Comparison of ENCODE assay signal across 1 cellular context in the genomic region with DNA sequence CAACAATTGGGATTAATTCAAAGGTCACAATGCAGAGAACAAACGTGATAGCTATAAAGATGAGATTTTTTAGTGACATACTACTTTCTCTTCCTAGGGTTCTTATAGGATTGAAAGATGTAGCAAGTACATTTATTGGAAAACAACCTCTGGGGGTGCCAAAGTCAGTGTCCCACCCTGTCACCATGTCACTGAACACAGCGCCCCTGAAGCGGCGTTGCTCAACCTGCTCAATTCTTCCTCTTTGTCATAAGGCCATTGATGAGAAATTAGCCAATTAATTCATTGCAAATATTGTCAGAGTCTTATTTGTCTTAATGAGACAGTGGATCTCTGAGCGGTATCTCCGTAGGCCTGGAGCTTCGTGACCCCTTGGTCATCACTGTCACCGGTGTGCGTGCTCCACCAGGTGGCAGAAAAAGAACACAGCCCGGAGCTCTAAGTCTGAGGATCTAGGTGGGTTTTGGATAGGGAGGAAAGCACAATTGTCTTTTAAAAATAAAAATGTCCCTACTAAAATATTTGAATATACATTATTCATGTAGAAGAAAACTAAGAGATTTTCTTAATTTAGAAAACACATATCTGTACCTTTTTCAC.
TF ChIP-seq lines count a peak whose summit lies in the region.

No MANE protein-coding gene starts in this region.

TF ChIP-seq in GM23338, 12 proteins besides CTCF, POLR2A, EP300 and RAD21 (continued from another document):
- TF ChIP-seq, protein P1, sequence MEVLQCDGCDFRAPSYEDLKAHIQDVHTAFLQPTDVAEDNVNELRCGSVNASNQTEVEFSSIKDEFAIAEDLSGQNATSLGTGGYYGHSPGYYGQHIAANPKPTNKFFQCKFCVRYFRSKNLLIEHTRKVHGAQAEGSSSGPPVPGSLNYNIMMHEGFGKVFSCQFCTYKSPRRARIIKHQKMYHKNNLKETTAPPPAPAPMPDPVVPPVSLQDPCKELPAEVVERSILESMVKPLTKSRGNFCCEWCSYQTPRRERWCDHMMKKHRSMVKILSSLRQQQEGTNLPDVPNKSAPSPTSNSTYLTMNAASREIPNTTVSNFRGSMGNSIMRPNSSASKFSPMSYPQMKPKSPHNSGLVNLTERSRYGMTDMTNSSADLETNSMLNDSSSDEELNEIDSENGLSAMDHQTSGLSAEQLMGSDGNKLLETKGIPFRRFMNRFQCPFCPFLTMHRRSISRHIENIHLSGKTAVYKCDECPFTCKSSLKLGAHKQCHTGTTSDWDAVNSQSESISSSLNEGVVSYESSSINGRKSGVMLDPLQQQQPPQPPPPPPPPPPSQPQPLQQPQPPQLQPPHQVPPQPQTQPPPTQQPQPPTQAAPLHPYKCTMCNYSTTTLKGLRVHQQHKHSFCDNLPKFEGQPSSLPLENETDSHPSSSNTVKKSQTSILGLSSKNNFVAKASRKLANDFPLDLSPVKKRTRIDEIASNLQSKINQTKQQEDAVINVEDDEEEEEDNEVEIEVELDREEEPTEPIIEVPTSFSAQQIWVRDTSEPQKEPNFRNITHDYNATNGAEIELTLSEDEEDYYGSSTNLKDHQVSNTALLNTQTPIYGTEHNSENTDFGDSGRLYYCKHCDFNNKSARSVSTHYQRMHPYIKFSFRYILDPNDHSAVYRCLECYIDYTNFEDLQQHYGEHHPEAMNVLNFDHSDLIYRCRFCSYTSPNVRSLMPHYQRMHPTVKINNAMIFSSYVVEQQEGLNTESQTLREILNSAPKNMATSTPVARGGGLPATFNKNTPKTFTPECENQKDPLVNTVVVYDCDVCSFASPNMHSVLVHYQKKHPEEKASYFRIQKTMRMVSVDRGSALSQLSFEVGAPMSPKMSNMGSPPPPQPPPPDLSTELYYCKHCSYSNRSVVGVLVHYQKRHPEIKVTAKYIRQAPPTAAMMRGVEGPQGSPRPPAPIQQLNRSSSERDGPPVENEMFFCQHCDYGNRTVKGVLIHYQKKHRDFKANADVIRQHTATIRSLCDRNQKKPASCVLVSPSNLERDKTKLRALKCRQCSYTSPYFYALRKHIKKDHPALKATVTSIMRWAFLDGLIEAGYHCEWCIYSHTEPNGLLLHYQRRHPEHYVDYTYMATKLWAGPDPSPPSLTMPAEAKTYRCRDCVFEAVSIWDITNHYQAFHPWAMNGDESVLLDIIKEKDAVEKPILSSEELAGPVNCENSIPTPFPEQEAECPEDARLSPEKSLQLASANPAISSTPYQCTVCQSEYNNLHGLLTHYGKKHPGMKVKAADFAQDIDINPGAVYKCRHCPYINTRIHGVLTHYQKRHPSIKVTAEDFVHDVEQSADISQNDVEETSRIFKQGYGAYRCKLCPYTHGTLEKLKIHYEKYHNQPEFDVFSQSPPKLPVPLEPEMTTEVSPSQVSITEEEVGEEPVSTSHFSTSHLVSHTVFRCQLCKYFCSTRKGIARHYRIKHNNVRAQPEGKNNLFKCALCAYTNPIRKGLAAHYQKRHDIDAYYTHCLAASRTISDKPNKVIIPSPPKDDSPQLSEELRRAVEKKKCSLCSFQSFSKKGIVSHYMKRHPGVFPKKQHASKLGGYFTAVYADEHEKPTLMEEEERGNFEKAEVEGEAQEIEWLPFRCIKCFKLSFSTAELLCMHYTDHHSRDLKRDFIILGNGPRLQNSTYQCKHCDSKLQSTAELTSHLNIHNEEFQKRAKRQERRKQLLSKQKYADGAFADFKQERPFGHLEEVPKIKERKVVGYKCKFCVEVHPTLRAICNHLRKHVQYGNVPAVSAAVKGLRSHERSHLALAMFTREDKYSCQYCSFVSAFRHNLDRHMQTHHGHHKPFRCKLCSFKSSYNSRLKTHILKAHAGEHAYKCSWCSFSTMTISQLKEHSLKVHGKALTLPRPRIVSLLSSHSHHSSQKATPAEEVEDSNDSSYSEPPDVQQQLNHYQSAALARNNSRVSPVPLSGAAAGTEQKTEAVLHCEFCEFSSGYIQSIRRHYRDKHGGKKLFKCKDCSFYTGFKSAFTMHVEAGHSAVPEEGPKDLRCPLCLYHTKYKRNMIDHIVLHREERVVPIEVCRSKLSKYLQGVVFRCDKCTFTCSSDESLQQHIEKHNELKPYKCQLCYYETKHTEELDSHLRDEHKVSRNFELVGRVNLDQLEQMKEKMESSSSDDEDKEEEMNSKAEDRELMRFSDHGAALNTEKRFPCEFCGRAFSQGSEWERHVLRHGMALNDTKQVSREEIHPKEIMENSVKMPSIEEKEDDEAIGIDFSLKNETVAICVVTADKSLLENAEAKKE (CRISPR knock-in tag; IDR thresholded peaks at IDR 0.05), result no peak
